1 cellular context compared by ENCODE assay signal in genomic region chr16:16221382-16221781, GRCh38. TPM values are rescaled to one million over a fixed set of nuclear protein-coding genes. Genes with fewer than 3 reads are reported as not detected.
"Had no signal": no experiment of that assay in that cellular context is flagged by ENCODE, and none has a peak within 500 bp of the region (broad histone marks: within the 10 kb centered on the region; RNA-seq: fewer than 3 reads in every experiment).

No MANE protein-coding gene starts in this region.

RNA-seq across cellular contexts. Expression of gene ABCC6, which starts 1.9 kb away (rescaled TPM):
- total RNA-seq: MCF 10A had no signal
